Comparison of ENCODE assay signal across 1 cellular context in the genomic region with DNA sequence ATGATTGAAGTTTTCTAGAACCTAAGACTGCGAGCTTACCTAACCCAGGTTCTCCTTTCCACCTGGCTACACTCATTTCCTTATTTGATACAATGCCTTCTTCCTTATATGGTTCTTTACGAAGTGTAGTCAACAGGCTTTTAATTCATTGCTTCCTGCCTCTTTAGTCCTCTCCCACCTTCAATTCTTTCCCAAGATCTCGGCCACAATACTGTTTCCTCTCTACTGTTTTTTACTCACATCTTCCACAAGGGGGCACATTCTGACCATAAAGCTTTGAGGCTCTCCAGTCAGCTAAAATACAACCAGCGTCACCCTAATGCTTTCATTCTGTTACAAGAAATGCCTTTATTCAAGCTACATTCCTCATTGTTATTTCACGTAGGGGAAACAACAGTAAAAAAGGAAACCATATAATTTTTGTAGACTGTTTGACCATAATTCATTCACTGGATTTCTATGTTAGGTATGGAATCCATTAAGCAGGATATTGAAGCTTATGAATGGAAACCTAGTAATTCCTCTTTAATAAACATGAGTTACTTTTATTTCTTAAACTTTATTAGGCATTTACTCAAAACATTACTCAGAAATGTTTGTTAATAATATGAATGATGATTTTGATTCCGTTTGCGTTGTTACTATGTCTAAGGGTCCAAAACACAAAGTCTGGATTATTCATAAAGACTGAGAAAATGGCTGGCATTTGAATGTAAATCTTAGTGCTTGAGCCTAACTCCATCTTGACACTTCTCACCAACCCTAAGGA.
TF ChIP-seq lines count a peak whose summit lies in the region.

No MANE protein-coding gene starts in this region.

TF ChIP-seq in SK-N-SH treated with all-trans-retinoic acid at 6 μM for 48 hours, 23 proteins besides CTCF, POLR2A, EP300 and RAD21 (continued from another document):
- no peak for TF ChIP-seq ZNF565 (CRISPR knock-in tag; conservative IDR thresholded peaks at IDR 0.05; ENCODE audit: low read depth)
